Comparison of ENCODE assay signal across 21 cellular contexts in genomic region chr5:127558273-127558672, GRCh38.
"Had no signal": no experiment of that assay in that cellular context is flagged by ENCODE, and none has a peak within 500 bp of the region (broad histone marks: within the 10 kb centered on the region; RNA-seq: fewer than 3 reads in every experiment).

No MANE protein-coding gene starts in this region.

- H3K4me3 Mint-ChIP-seq: immature natural killer cell; mesothelial cell of epicardium; naive thymus-derived CD4-positive, alpha-beta T cell had no signal

- DNase-seq: dermis blood vessel endothelial cell; dorsolateral prefrontal cortex; effector CD4-positive, alpha-beta T cell; effector memory CD4-positive, alpha-beta T cell; foreskin keratinocyte; heart left ventricle; hypothalamus; immature natural killer cell; islet precursor cell; kidney; kidney glomerular epithelial cell; left lung; left ventricle myocardium superior; lower lobe of right lung; mesenchymal stem cell; naive thymus-derived CD4-positive, alpha-beta T cell had no signal

- H3K4me1 Mint-ChIP-seq: immature natural killer cell had no signal

- H3K27ac ChIP-seq: coronary artery, dorsolateral prefrontal cortex, esophagus muscularis mucosa, foreskin keratinocyte, gastroesophageal sphincter, heart left ventricle, hepatocyte, left lung, lower lobe of right lung had no signal

- H3K9me3 Mint-ChIP-seq: immature natural killer cell; naive thymus-derived CD4-positive, alpha-beta T cell had no signal

- H3K4me3 ChIP-seq: coronary artery, dorsolateral prefrontal cortex, esophagus muscularis mucosa, gastroesophageal sphincter, heart left ventricle, hepatocyte, left lung, lower lobe of right lung had no signal

- H3K27ac Mint-ChIP-seq: immature natural killer cell; mesothelial cell of epicardium; naive thymus-derived CD4-positive, alpha-beta T cell had no signal

- H3K4me1 ChIP-seq: lower lobe of right lung had no signal

- ATAC-seq: foreskin keratinocyte; gastroesophageal sphincter; heart left ventricle; left lung; left ventricle myocardium superior; lower lobe of right lung; naive thymus-derived CD4-positive, alpha-beta T cell had no signal

- H3K9me3 ChIP-seq: esophagus muscularis mucosa, gastroesophageal sphincter, heart left ventricle, left lung, lower lobe of right lung had no signal
